In genomic region chr2:20600756-20601325, GRCh38 we compare ENCODE assay signal across 9 cellular contexts. TPM values are rescaled to one million over a fixed set of nuclear protein-coding genes. Genes with fewer than 3 reads are reported as not detected.
DNase-seq lines count a peak whose midpoint lies in the region; ATAC-seq and TF ChIP-seq lines count a peak whose summit lies in the region.
"Had no signal": no experiment of that assay in that cellular context is flagged by ENCODE, and none has a peak within 500 bp of the region (broad histone marks: within the 10 kb centered on the region; RNA-seq: fewer than 3 reads in every experiment).

No MANE protein-coding gene starts in this region.

- intact Hi-C loops in sciatic nerve (cut with DNase I) = no loop called here

- no peak for TF ChIP-seq EP300 in gastroesophageal sphincter (IDR thresholded peaks at IDR 0.05)

- peak in 3 of 4 experiments; percentile 48 to 58 (median 49) for TF ChIP-seq CTCF in gastroesophageal sphincter (IDR thresholded peaks at IDR 0.05)

- H3K4me1 ChIP-seq in adipocyte (ENCODE audit: control insufficient read depth, insufficient read depth, low read length) = peaks cover 64% of the 10 kb centered on the region
- H3K4me1 ChIP-seq in gastroesophageal sphincter = peaks cover 27 to 74% (median 31%) of the 10 kb centered on the region in 3 donors

- WGBS in gastroesophageal sphincter (ENCODE audit: low coverage in 1 of 2), 2 donors = 25 to 33% methylated on average over 1 of the region's 1 CpG

- peak overlapping the region in 3 of 4 donors; percentile 12 to 80 (median 75) for H3K27ac ChIP-seq in gastroesophageal sphincter
- peak overlapping the region; percentile 98 for H3K27ac ChIP-seq in substantia nigra (ENCODE audit: low read depth, low read length, poor library complexity, severe bottlenecking)

- no peak for TF ChIP-seq POLR2A in gastroesophageal sphincter (IDR thresholded peaks at IDR 0.05)

- H3K9ac ChIP-seq in adipocyte (ENCODE audit: low read length) = no peak overlapping the region

- ATAC-seq in gastroesophageal sphincter = no peak
- ATAC-seq in sciatic nerve = no peak

- H3K9me3 ChIP-seq in adipocyte (ENCODE audit: control insufficient read depth, low read length) (no peaks in the 10 kb centered on the region), gastroesophageal sphincter (no peaks in the 10 kb centered on the region)

- H3K27me3 ChIP-seq in adipocyte (replicated peaks; ENCODE audit: control insufficient read depth, insufficient read depth, low read length) (no peaks in the 10 kb centered on the region), gastroesophageal sphincter (no peaks in the 10 kb centered on the region)

- H3K4me3 ChIP-seq in adipocyte (ENCODE audit: low read length) (no peak overlapping the region), gastroesophageal sphincter (no peak overlapping the region)

- peak; percentile 16 for DNase-seq in DMS 273 (lab: John Stamatoyannopoulos, UW; ENCODE audit: unreplicated experiment)
- DNase-seq in DMS 273 treated with DMSO at 0.1 percent for 48 hours (lab: John Stamatoyannopoulos, UW) = no peak
- DNase-seq in adipocyte (ENCODE audit: low read depth) = peak; percentile 72
- no peak for DNase-seq in substantia nigra (lab: John Stamatoyannopoulos, UW)
- DNase-seq in MV-4-11 (lab: John Stamatoyannopoulos, UW) = no peak
- DNase-seq in amygdala (lab: John Stamatoyannopoulos, UW) = no peak
- DNase-seq in sciatic nerve (ENCODE audit: low spot score) = no peak
- DNase-seq: 8988T had no signal

- H3K36me3 ChIP-seq in adipocyte (ENCODE audit: control insufficient read depth, insufficient read depth, low read length, severe bottlenecking) (no peaks in the 10 kb centered on the region), gastroesophageal sphincter (no peaks in the 10 kb centered on the region)

RNA-seq across cellular contexts. Expression of gene HS1BP3, which starts 50.1 kb away (rescaled TPM):
- total RNA-seq in gastroesophageal sphincter = 10 to 100 TPM; 42.8 to 89.1 (median 61.4) TPM
- 23.2 TPM for total RNA-seq in sciatic nerve

Comparison
In these comparisons a context has a peak if more than half of its experiments do, and no peak if none do; other contexts are left out.
1. DNase-seq: peak in DMS 273 (single experiment) and adipocyte (single experiment); none in DMS 273 treated with DMSO at 0.1 percent for 48 hours (single experiment), substantia nigra (0 of 49), MV-4-11 (single experiment), amygdala (0 of 56) and sciatic nerve (single experiment).